ENCODE assay signal across 25 cellular contexts in genomic region chr4:189784651-189785050, GRCh38.
"Had no signal": no experiment of that assay in that cellular context is flagged by ENCODE, and none has a peak within 500 bp of the region (broad histone marks: within the 10 kb centered on the region; RNA-seq: fewer than 3 reads in every experiment).

No MANE protein-coding gene starts in this region.

- FAIRE-seq: endometrium, keratinocyte, pancreas had no signal

- H3K36me3 ChIP-seq: esophagus squamous epithelium, heart right ventricle, lower lobe of right lung, neutrophil, pancreas, right atrium auricular region, sigmoid colon, thoracic aorta, transverse colon, upper lobe of right lung, uterus had no signal

- H3K9me3 ChIP-seq: esophagus squamous epithelium, neutrophil, pancreas, sigmoid colon, thoracic aorta, transverse colon, upper lobe of right lung, uterus had no signal

- H3K4me3 ChIP-seq: esophagus squamous epithelium, heart right ventricle, lower lobe of right lung, pancreas, right atrium auricular region, sigmoid colon, thoracic aorta, transverse colon, upper lobe of right lung, uterus had no signal

- H3K27ac ChIP-seq: esophagus squamous epithelium, heart right ventricle, lower lobe of right lung, neutrophil, pancreas, right atrium auricular region, sigmoid colon, thoracic aorta, transverse colon, upper lobe of right lung, uterus had no signal

- H3K27me3 ChIP-seq: esophagus squamous epithelium, neutrophil, pancreas, right atrium auricular region, sigmoid colon, transverse colon, upper lobe of right lung, uterus had no signal

- ATAC-seq: effector memory CD8-positive, alpha-beta T cell; heart right ventricle; left ventricle myocardium superior; lower lobe of right lung; natural killer cell; pancreas; stimulated activated effector memory CD8-positive, alpha-beta T cell treated with anti-CD3 and anti-CD28 coated beads, Interleukin-12 subunit alpha, Interleukin-12 subunit beta, amount 100 ng/mL, for 72 hours; upper lobe of right lung had no signal

- DNase-seq: cortex of kidney; effector memory CD8-positive, alpha-beta T cell; erythroblast; esophagus squamous epithelium; foreskin melanocyte; glutamatergic neuron; heart right ventricle; hypothalamus; left ventricle myocardium superior; lower lobe of right lung; natural killer cell; pancreas; sigmoid colon; stimulated activated CD4-positive, alpha-beta T cell treated with anti-CD3 and anti-CD28 coated beads, Interleukin-2, amount 100 ng/mL, for 24 hours; stimulated activated CD4-positive, alpha-beta T cell treated with anti-CD3 and anti-CD28 coated beads, Interleukin-4, amount 100 ng/mL, for 24 hours; stimulated activated naive CD4-positive, alpha-beta T cell treated with Interleukin-2 at 50 U/mL for 16 hours; transverse colon; upper lobe of right lung; uterus had no signal

- H3K4me1 ChIP-seq: esophagus squamous epithelium, heart right ventricle, lower lobe of right lung, pancreas, right atrium auricular region, sigmoid colon, transverse colon, upper lobe of right lung, uterus had no signal
